In the genomic region with DNA sequence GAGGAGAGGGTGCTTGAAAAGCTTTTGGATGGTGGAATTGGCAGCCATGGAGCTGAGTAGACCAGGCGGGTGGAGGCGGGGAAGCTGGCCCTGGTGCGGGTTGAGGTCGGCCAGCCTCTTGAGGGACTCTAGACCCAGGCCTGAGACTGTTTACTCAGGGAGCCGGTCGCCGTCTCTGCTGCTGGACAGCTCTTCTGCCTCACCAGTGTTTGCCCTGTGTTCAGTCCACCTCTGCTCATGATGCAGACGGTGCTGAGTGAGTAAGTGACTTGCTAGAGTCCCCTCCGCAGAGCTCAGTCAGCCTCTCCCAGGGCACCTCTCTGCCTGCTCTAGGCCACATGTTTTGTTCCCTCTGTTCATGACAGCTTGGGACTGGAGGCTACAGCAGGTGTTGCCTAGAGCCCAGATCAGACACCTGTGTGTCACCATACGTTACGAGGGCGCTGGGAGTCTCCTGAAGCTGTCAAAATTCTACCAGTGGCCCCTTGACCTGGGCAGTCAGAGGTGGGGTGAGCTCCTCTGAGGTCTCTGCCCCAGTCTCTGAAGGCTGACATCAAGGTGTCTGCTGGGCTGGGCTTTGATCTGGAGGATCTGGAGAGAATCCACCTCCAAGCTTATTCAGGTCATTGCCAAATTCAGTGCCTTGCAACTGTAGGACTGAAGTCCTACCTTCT, we compare ENCODE assay signal across 1 cellular context.
TF ChIP-seq lines count a peak whose summit lies in the region.

No MANE protein-coding gene starts in this region.

TF ChIP-seq in K562, 482 proteins besides CTCF, POLR2A, EP300 and RAD21:
- no peak for TF ChIP-seq ZNF764 (CRISPR knock-in tag; IDR thresholded peaks at IDR 0.05; ENCODE audit: low read depth)
- 0 out of 2 replicates have a peak, but pooled peaks have one; percentile 27 for TF ChIP-seq EHMT2 (IDR thresholded peaks at IDR 0.05)
